ENCODE assay signal across 8 cellular contexts in genomic region chr12:47356129-47356622, GRCh38.
DNase-seq lines count a peak whose midpoint lies in the region; ATAC-seq, FAIRE-seq and TF ChIP-seq lines count a peak whose summit lies in the region.

No MANE protein-coding gene starts in this region.

- FAIRE-seq in GM12892 (lab: Jason Lieb, UNC), result peak; percentile 88

- no peak for TF ChIP-seq EP300 in gastroesophageal sphincter (IDR thresholded peaks at IDR 0.05)

- H3K4me1 ChIP-seq in gastroesophageal sphincter, result no peaks in the 10 kb centered on the region
- H3K4me1 ChIP-seq in smooth muscle cell (ENCODE audit: low read depth), result no peaks in the 10 kb centered on the region

- no peaks in the 10 kb centered on the region for H4K20me1 ChIP-seq in smooth muscle cell (ENCODE audit: low read depth)

- no peak overlapping the region for H2AFZ ChIP-seq in smooth muscle cell (ENCODE audit: low read depth)

- ATAC-seq in GM21576 (IDR thresholded peaks at IDR 0.05; ENCODE audit: unreplicated experiment), result peak; percentile 82
- peak; percentile 31 for ATAC-seq in gastroesophageal sphincter

- no peaks in the 10 kb centered on the region for H3K79me2 ChIP-seq in smooth muscle cell (ENCODE audit: low read depth)

- no peak for TF ChIP-seq CTCF in gastroesophageal sphincter (IDR thresholded peaks at IDR 0.05)
- no peak for TF ChIP-seq CTCF in smooth muscle cell (IDR thresholded peaks at IDR 0.05; ENCODE audit: borderline replicate concordance, insufficient read depth, poor library complexity, severe bottlenecking)

- TF ChIP-seq POLR2A in GM12892 (IDR thresholded peaks at IDR 0.05; ENCODE audit: low read depth, low read length) (no peak), gastroesophageal sphincter (IDR thresholded peaks at IDR 0.05) (no peak)

- H3K27me3 ChIP-seq in gastroesophageal sphincter (no peaks in the 10 kb centered on the region), smooth muscle cell (ENCODE audit: low read depth) (no peaks in the 10 kb centered on the region), MG63 (no peaks in the 10 kb centered on the region)

- no peak overlapping the region for H3K4me2 ChIP-seq in smooth muscle cell

- DNase-seq in GM12892 (ENCODE audit: insufficient read length) (no peak), MV-4-11 (lab: John Stamatoyannopoulos, UW) (peak; percentile 91), islet precursor cell (no peak), smooth muscle cell (lab: John Stamatoyannopoulos, UW; ENCODE audit: unreplicated experiment) (no peak), DMS79 treated with DMSO at 0.1 percent for 48 hours (lab: John Stamatoyannopoulos, UW) (no peak), MG63 (no peak)

- no peaks in the 10 kb centered on the region for H3K36me3 ChIP-seq in gastroesophageal sphincter
- no peaks in the 10 kb centered on the region for H3K36me3 ChIP-seq in smooth muscle cell (ENCODE audit: low read depth)
- H3K36me3 ChIP-seq in MG63, result no peaks in the 10 kb centered on the region

- no peak overlapping the region for H3K9ac ChIP-seq in smooth muscle cell (ENCODE audit: low read depth)

- 47 to 80% methylated on average over 3 of the region's 3 CpGs for WGBS in gastroesophageal sphincter (ENCODE audit: low coverage in 1 of 2), 2 donors
- 86% methylated on average over 3 of the region's 3 CpGs for WGBS in smooth muscle cell (ENCODE audit: low lambda C conversion rate)

- H3K9me3 ChIP-seq in gastroesophageal sphincter (no peaks in the 10 kb centered on the region), smooth muscle cell (replicated peaks; ENCODE audit: low read depth) (no peaks in the 10 kb centered on the region), MG63 (no peaks in the 10 kb centered on the region)

- H3K4me3 ChIP-seq in gastroesophageal sphincter (no peak overlapping the region), smooth muscle cell (no peak overlapping the region), MG63 (no peak overlapping the region)

- no peaks in the 10 kb centered on the region for H3F3A ChIP-seq in smooth muscle cell (ENCODE audit: low read depth)

- H3K27ac ChIP-seq in gastroesophageal sphincter, result no peak overlapping the region
- no peak overlapping the region for H3K27ac ChIP-seq in smooth muscle cell (ENCODE audit: low read depth)
